12 cellular contexts compared by ENCODE assay signal in the genomic region with DNA sequence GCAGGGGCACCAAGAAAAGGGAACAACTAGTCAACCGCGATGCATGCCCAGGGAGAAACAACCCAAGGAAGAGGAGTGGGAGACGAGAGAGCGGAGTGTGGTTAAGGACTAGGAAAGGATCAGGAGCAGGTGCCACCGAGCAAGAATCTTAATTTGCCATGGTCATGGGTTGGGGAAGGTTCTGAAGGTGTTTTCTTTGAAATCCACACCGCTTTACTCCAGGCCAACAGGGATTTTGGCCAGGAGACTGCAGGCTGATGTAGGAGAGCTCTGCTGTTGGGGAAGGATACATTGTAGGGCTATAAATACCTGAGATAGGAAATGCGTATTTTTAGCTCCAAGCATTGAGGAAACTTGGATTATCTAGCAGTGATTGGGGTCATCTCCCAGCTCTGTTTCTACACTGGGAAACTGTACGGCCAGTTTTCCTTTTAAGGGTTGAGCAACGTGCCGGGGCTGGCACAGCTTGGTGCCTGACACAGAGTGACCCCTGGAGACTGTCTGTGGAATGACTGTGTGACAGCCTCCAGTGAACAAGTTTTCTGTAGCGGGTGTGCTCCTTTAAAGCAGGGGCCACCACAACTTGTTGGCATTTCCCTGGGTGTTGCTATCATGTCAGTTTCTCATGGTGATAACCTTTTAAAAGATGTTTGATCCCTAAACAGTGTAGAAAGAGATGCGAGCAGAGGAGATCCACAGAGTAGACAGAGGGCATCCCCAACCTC. TPM values are rescaled to one million over a fixed set of nuclear protein-coding genes. Genes with fewer than 3 reads are reported as not detected.
DNase-seq lines count a peak whose midpoint lies in the region; ATAC-seq and TF ChIP-seq lines count a peak whose summit lies in the region.
"Had no signal": no experiment of that assay in that cellular context is flagged by ENCODE, and none has a peak within 500 bp of the region (broad histone marks: within the 10 kb centered on the region; RNA-seq: fewer than 3 reads in every experiment).

No MANE protein-coding gene starts in this region.

- H3K27me3 ChIP-seq in lower lobe of right lung (ENCODE audit: low read depth) (no peaks in the 10 kb centered on the region), gastroesophageal sphincter (peaks cover 3% of the 10 kb centered on the region)

- ATAC-seq in lower lobe of right lung = peak; percentile 48 to 61
- ATAC-seq in gastroesophageal sphincter = no peak
- ATAC-seq: CD8-positive, alpha-beta T cell had no signal

- DNase-seq in AG08395 (ENCODE audit: low spot score) = peak; percentile 86
- DNase-seq in HuH-7 (ENCODE audit: low spot score) = peak; percentile 54
- DNase-seq in caudate nucleus (lab: John Stamatoyannopoulos, UW) = peak in 47 of 61 donors; percentile 5 to 74 (median 40)
- no peak for DNase-seq in lower lobe of right lung
- no peak for DNase-seq in SW 1271 (lab: John Stamatoyannopoulos, UW)
- no peak for DNase-seq in NCI-H1436 treated with DMSO at 0.1 percent for 48 hours (lab: John Stamatoyannopoulos, UW)
- no peak for DNase-seq in activated CD4-positive, alpha-beta memory T cell treated with anti-CD3 and anti-CD28 coated beads, Interleukin-2, amount 10 ng/mL, durations not matched to agents 7 days and 5 days
- DNase-seq: activated CD8-positive, alpha-beta memory T cell treated with anti-CD3 and anti-CD28 coated beads, Interleukin-2, amount 50 U/mL, for 48 hours; CD8-positive, alpha-beta T cell; NCI-H524 had no signal

- H3K27me3 Mint-ChIP-seq in activated CD4-positive, alpha-beta memory T cell treated with anti-CD3 and anti-CD28 coated beads, Interleukin-2, amount 10 ng/mL, durations not matched to agents 7 days and 5 days = no peaks in the 10 kb centered on the region

- CTCF ChIA-PET in activated CD4-positive, alpha-beta memory T cell treated with anti-CD3 and anti-CD28 coated beads, Interleukin-2, amount 10 ng/mL, durations not matched to agents 7 days and 5 days (lab: Charles Lee) = no interaction called here

- H3K36me3 Mint-ChIP-seq in activated CD4-positive, alpha-beta memory T cell treated with anti-CD3 and anti-CD28 coated beads, Interleukin-2, amount 10 ng/mL, durations not matched to agents 7 days and 5 days (ENCODE audit: low read depth) = no peaks in the 10 kb centered on the region
- H3K36me3 Mint-ChIP-seq: CD8-positive, alpha-beta T cell had no signal

- no peaks in the 10 kb centered on the region for H3K4me1 Mint-ChIP-seq in activated CD4-positive, alpha-beta memory T cell treated with anti-CD3 and anti-CD28 coated beads, Interleukin-2, amount 10 ng/mL, durations not matched to agents 7 days and 5 days

- no peak for TF ChIP-seq CTCF in lower lobe of right lung (IDR thresholded peaks at IDR 0.05)
- TF ChIP-seq CTCF in gastroesophageal sphincter (IDR thresholded peaks at IDR 0.05) = peak in 1 of 4 experiments; percentile 22

- intact Hi-C loops in lower lobe of right lung (cut with DNase I) = no loop called here

- no peak overlapping the region for H3K4me3 Mint-ChIP-seq in activated CD4-positive, alpha-beta memory T cell treated with anti-CD3 and anti-CD28 coated beads, Interleukin-2, amount 10 ng/mL, durations not matched to agents 7 days and 5 days
- H3K4me3 Mint-ChIP-seq: CD8-positive, alpha-beta T cell had no signal

- no peak for TF ChIP-seq POLR2A in gastroesophageal sphincter (IDR thresholded peaks at IDR 0.05)

- no peak overlapping the region for H3K4me3 ChIP-seq in lower lobe of right lung
- no peak overlapping the region for H3K4me3 ChIP-seq in gastroesophageal sphincter

- H3K36me3 ChIP-seq in lower lobe of right lung (no peaks in the 10 kb centered on the region), gastroesophageal sphincter (no peaks in the 10 kb centered on the region)

- H3K4me1 ChIP-seq in lower lobe of right lung = no peaks in the 10 kb centered on the region
- no peaks in the 10 kb centered on the region for H3K4me1 ChIP-seq in gastroesophageal sphincter

- no peak overlapping the region for H3K27ac Mint-ChIP-seq in activated CD4-positive, alpha-beta memory T cell treated with anti-CD3 and anti-CD28 coated beads, Interleukin-2, amount 10 ng/mL, durations not matched to agents 7 days and 5 days
- H3K27ac Mint-ChIP-seq: CD8-positive, alpha-beta T cell had no signal

- H3K9me3 ChIP-seq in lower lobe of right lung = no peaks in the 10 kb centered on the region
- H3K9me3 ChIP-seq in gastroesophageal sphincter = no peaks in the 10 kb centered on the region

- no peaks in the 10 kb centered on the region for H3K9me3 Mint-ChIP-seq in activated CD4-positive, alpha-beta memory T cell treated with anti-CD3 and anti-CD28 coated beads, Interleukin-2, amount 10 ng/mL, durations not matched to agents 7 days and 5 days
- H3K9me3 Mint-ChIP-seq: CD8-positive, alpha-beta T cell had no signal

- 67 to 71% methylated on average over 10 to 12 of the region's 12 CpGs for WGBS in gastroesophageal sphincter (ENCODE audit: low coverage in 1 of 2), 2 donors

- TF ChIP-seq EP300 in gastroesophageal sphincter (IDR thresholded peaks at IDR 0.05) = no peak

- POLR2A ChIA-PET in activated CD4-positive, alpha-beta memory T cell treated with anti-CD3 and anti-CD28 coated beads, Interleukin-2, amount 10 ng/mL, durations not matched to agents 7 days and 5 days (lab: Charles Lee) = no interaction called here

- H3K27ac ChIP-seq in caudate nucleus (ENCODE audit: low read depth, low read length) (peak overlapping the region; percentile 56), lower lobe of right lung (no peak overlapping the region), gastroesophageal sphincter (no peak overlapping the region)
- H3K27ac ChIP-seq: epithelial cell of prostate had no signal

RNA-seq across cellular contexts. Expression of a gene that starts 34.2 kb away (rescaled TPM):
- total RNA-seq in lower lobe of right lung (0.12 TPM), gastroesophageal sphincter (1 to 10 TPM; 4.3 to 7.6 (median 5.5) TPM)
- not detected for total RNA-seq in activated CD4-positive, alpha-beta memory T cell treated with anti-CD3 and anti-CD28 coated beads, Interleukin-2, amount 10 ng/mL, durations not matched to agents 7 days and 5 days
- total RNA-seq: CD8-positive, alpha-beta T cell had no signal

Comparison
In these comparisons a context has a peak if more than half of its experiments do, and no peak if none do; other contexts are left out.
1. DNase-seq: peak in AG08395 (single experiment), HuH-7 (single experiment) and caudate nucleus (47 of 61); none in lower lobe of right lung (single experiment), SW 1271 (0 of 2), NCI-H1436 treated with DMSO at 0.1 percent for 48 hours (single experiment) and activated CD4-positive, alpha-beta memory T cell treated with anti-CD3 and anti-CD28 coated beads, Interleukin-2, amount 10 ng/mL, durations not matched to agents 7 days and 5 days (single experiment).